Comparison of ENCODE assay signal across 2 cellular contexts in the genomic region with DNA sequence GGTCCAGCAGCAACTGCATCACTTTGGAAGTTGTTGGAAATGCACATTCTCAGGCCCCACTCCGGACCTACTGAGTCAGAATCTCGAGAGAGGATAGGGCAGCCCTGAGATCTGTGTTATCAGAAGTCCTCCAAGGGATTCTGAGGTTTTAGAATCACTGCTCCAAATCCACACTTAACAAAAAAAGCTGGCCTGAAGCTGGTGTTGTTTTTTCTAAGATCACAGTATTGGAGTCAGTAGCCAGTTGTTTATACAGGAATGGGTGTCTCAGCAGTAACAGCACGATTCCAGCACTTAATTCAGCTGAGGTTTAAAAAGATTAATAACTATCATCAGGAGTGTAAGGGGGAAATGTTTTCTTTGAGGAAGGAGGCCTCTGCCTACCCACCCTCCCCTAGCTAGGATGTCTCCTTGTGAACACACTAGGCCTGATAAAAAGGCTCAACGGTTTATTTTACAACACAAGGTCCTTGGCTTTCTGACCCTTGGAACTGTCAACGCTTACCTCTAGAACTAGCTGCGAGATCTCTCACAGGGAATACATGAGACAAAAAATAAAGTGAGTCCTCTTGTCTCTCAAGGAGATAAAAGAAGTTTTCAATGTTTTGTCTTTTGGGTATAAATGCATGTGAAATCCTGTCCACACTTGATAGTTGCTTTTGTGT.
TF ChIP-seq lines count a peak whose summit lies in the region.

No MANE protein-coding gene starts in this region.

TF ChIP-seq in A549, 52 proteins besides CTCF, POLR2A, EP300 and RAD21 (continued from another document):
- no peak for TF ChIP-seq HOXB5 (CRISPR knock-in tag; IDR thresholded peaks at IDR 0.05)
- TF ChIP-seq, protein P1, sequence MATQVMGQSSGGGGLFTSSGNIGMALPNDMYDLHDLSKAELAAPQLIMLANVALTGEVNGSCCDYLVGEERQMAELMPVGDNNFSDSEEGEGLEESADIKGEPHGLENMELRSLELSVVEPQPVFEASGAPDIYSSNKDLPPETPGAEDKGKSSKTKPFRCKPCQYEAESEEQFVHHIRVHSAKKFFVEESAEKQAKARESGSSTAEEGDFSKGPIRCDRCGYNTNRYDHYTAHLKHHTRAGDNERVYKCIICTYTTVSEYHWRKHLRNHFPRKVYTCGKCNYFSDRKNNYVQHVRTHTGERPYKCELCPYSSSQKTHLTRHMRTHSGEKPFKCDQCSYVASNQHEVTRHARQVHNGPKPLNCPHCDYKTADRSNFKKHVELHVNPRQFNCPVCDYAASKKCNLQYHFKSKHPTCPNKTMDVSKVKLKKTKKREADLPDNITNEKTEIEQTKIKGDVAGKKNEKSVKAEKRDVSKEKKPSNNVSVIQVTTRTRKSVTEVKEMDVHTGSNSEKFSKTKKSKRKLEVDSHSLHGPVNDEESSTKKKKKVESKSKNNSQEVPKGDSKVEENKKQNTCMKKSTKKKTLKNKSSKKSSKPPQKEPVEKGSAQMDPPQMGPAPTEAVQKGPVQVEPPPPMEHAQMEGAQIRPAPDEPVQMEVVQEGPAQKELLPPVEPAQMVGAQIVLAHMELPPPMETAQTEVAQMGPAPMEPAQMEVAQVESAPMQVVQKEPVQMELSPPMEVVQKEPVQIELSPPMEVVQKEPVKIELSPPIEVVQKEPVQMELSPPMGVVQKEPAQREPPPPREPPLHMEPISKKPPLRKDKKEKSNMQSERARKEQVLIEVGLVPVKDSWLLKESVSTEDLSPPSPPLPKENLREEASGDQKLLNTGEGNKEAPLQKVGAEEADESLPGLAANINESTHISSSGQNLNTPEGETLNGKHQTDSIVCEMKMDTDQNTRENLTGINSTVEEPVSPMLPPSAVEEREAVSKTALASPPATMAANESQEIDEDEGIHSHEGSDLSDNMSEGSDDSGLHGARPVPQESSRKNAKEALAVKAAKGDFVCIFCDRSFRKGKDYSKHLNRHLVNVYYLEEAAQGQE (IDR thresholded peaks at IDR 0.05): no peak

TF ChIP-seq in WTC11, 78 proteins besides CTCF, POLR2A, EP300 and RAD21 (continued from another document):
- TF ChIP-seq, protein P2, sequence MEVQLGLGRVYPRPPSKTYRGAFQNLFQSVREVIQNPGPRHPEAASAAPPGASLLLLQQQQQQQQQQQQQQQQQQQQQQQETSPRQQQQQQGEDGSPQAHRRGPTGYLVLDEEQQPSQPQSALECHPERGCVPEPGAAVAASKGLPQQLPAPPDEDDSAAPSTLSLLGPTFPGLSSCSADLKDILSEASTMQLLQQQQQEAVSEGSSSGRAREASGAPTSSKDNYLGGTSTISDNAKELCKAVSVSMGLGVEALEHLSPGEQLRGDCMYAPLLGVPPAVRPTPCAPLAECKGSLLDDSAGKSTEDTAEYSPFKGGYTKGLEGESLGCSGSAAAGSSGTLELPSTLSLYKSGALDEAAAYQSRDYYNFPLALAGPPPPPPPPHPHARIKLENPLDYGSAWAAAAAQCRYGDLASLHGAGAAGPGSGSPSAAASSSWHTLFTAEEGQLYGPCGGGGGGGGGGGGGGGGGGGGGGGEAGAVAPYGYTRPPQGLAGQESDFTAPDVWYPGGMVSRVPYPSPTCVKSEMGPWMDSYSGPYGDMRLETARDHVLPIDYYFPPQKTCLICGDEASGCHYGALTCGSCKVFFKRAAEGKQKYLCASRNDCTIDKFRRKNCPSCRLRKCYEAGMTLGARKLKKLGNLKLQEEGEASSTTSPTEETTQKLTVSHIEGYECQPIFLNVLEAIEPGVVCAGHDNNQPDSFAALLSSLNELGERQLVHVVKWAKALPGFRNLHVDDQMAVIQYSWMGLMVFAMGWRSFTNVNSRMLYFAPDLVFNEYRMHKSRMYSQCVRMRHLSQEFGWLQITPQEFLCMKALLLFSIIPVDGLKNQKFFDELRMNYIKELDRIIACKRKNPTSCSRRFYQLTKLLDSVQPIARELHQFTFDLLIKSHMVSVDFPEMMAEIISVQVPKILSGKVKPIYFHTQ (CRISPR knock-in tag; IDR thresholded peaks at IDR 0.05): no peak
